13 cellular contexts compared by ENCODE assay signal in the genomic region with DNA sequence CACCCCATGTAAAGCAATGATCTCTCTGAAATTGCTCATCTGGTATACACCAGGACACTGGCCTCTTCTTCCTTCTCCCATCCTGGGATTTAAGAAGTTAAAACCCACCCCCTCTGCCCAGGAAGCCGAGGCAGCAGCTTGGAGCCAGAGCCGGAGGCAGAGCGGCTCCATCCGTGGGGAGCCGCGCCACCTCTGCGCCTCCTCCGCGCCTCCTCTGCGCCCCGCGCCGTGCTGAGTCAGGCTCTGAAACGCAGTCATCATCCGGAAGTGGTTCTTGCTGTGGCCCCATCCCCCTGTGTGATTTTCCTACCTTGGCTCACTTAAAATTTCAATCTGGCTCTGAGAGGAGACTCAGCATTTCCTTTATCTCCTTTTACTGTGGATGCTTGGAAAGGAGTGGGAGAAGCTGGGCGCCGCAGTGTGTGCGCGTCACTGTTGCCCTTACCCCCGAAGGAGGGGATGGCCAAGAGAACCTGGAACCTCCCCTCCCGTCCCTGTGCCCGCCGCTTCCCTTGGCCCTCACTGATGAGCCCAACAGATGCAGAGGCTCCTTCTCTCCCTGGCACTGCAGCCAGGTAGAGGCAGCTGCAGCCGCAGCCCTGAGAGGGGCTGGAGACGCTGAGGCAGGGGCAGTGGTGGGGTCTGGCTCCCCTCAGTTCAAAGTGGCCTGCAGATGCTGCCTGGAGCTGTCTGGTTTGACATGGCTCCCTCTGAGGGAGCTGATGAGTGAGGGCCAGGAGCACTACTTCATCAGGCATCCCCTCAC. TPM values are rescaled to one million over a fixed set of nuclear protein-coding genes. Genes with fewer than 3 reads are reported as not detected.
DNase-seq lines count a peak whose midpoint lies in the region; ATAC-seq, FAIRE-seq and TF ChIP-seq lines count a peak whose summit lies in the region.
"Had no signal": no experiment of that assay in that cellular context is flagged by ENCODE, and none has a peak within 500 bp of the region (broad histone marks: within the 10 kb centered on the region; RNA-seq: fewer than 3 reads in every experiment).

No MANE protein-coding gene starts in this region.

- POLR2A ChIA-PET in HepG2 (lab: Yijun Ruan, JAX): no interaction called here

- no peak for TF ChIP-seq POLR2A in HepG2 (IDR thresholded peaks at IDR 0.05; ENCODE audit: insufficient read depth in 1 of 2, low read depth in 2 of 2, low read length in 2 of 2)

- FAIRE-seq in HepG2 (lab: Jason Lieb, UNC): no peak

- no peaks in the 10 kb centered on the region for H3K9me3 ChIP-seq in right cardiac atrium (ENCODE audit: control insufficient read depth, low read length)
- H3K9me3 ChIP-seq in HepG2 (ENCODE audit: low read length): no peaks in the 10 kb centered on the region
- H3K9me3 ChIP-seq: tibial nerve had no signal

- H3K4me1 Mint-ChIP-seq in activated T-cell treated with anti-CD3 and anti-CD28 coated beads, Interleukin-2, amount 50 U/mL, for 72 hours (ENCODE audit: low read depth): peaks cover 20% of the 10 kb centered on the region

- H3K9me3 Mint-ChIP-seq in activated T-cell treated with anti-CD3 and anti-CD28 coated beads, Interleukin-2, amount 50 U/mL, for 72 hours: no peaks in the 10 kb centered on the region

- peak overlapping the region; percentile 40 for H3K27ac ChIP-seq in right cardiac atrium (ENCODE audit: low read length)
- peak overlapping the region; percentile 90 for H3K27ac ChIP-seq in temporal lobe (ENCODE audit: low read depth, low read length)
- no peak overlapping the region for H3K27ac ChIP-seq in HepG2 (ENCODE audit: extremely low read length, insufficient read depth, low read length)
- H3K27ac ChIP-seq: brain microvascular endothelial cell, tibial nerve had no signal

- intact Hi-C loops in right cardiac atrium (cut with DNase I): no loop called here
- intact Hi-C loops in HepG2 (cut with micrococcal nuclease; ENCODE audit: unreplicated experiment): no loop called here

- H3K36me3 Mint-ChIP-seq in activated T-cell treated with anti-CD3 and anti-CD28 coated beads, Interleukin-2, amount 50 U/mL, for 72 hours (ENCODE audit: insufficient read depth in 2 of 2): no peaks in the 10 kb centered on the region

- H3K4me2 ChIP-seq in HepG2 (ENCODE audit: low read depth, low read length): no peak overlapping the region

- no peak overlapping the region for H3K9ac ChIP-seq in HepG2 (ENCODE audit: insufficient read depth, low read depth, low read length)

- 48% methylated on average over 25 of the region's 25 CpGs for WGBS in right cardiac atrium
- WGBS in HepG2 (ENCODE audit: low lambda C conversion rate): 87% methylated on average over 24 of the region's 25 CpGs

- H4K20me1 ChIP-seq in HepG2 (ENCODE audit: insufficient read depth, low read length): no peaks in the 10 kb centered on the region

- no peak for TF ChIP-seq CTCF in HepG2 (CRISPR knock-in tag; IDR thresholded peaks at IDR 0.05)

- peak overlapping the region in 1 of 2 donors; percentile 59 for H3K4me3 Mint-ChIP-seq in activated T-cell treated with anti-CD3 and anti-CD28 coated beads, Interleukin-2, amount 50 U/mL, for 72 hours

- CTCF ChIA-PET in HepG2 (lab: Yijun Ruan, JAX; ENCODE audit: low intra/inter-chr PET ratio, low total read pairs): no interaction called here

- peak; percentile 39 to 91 for ATAC-seq in activated T-cell treated with anti-CD3 and anti-CD28 coated beads, Interleukin-2, amount 50 U/mL, for 72 hours (replicated peaks in 1 of 2)
- ATAC-seq in right cardiac atrium: peak in 1 of 2 donors; percentile 6
- no peak for ATAC-seq in HepG2

- in situ Hi-C loops in HepG2 (cut with HindIII; ENCODE audit: extremely low pct_ligation_motif_present, low pct_unique_long_range_greater_than_20kb): no loop called here

- H3K36me3 ChIP-seq in HepG2 (replicated peaks in 1 of 2; ENCODE audit: control insufficient read depth in 1 of 2, insufficient read depth in 2 of 2, low read length in 2 of 2): no peaks in the 10 kb centered on the region
- H3K36me3 ChIP-seq: brain microvascular endothelial cell, tibial nerve had no signal

- no peaks in the 10 kb centered on the region for H3K79me2 ChIP-seq in HepG2 (ENCODE audit: insufficient read depth, low read length)

- BruUV-seq in HepG2 (replicated peaks; lab: Mats Ljungman, UMichigan): no TSS peak

- no peak overlapping the region for H2AFZ ChIP-seq in HepG2 (ENCODE audit: low read length)

- H3K4me1 ChIP-seq in right cardiac atrium (ENCODE audit: control insufficient read depth, insufficient read depth, low read length): no peaks in the 10 kb centered on the region
- H3K4me1 ChIP-seq in HepG2 (ENCODE audit: insufficient read depth, low read length): peaks cover 43% of the 10 kb centered on the region
- H3K4me1 ChIP-seq: tibial nerve had no signal

- H3K4me3 ChIP-seq in right cardiac atrium (ENCODE audit: low read length) (no peak overlapping the region), HepG2 (replicated peaks in 1 of 3; ENCODE audit: insufficient read depth in 1 of 3, low read depth in 2 of 3, low read length in 3 of 3) (no peak overlapping the region)
- H3K4me3 ChIP-seq: tibial nerve had no signal

- TF ChIP-seq RAD21 in HepG2 (CRISPR knock-in tag; IDR thresholded peaks at IDR 0.05): no peak

- H3K27ac Mint-ChIP-seq in activated T-cell treated with anti-CD3 and anti-CD28 coated beads, Interleukin-2, amount 50 U/mL, for 72 hours: no peak overlapping the region

- peak; percentile 34 for DNase-seq in activated effector memory CD4-positive, alpha-beta T cell treated with anti-CD3 and anti-CD28 coated beads, Interleukin-2, amount 50 U/mL, for 16 hours
- no peak for DNase-seq in activated effector memory CD4-positive, alpha-beta T cell treated with Interleukin-2 at 50 U/mL for 16 hours
- DNase-seq in activated T-cell treated with anti-CD3 and anti-CD28 coated beads, Interleukin-2, amount 50 U/mL, for 72 hours: peak in 1 of 2 donors; percentile 54
- DNase-seq in right cardiac atrium (peak in 2 of 3 donors; percentile 25 to 42), UCSD-AML1 (lab: John Stamatoyannopoulos, UW; ENCODE audit: unreplicated experiment) (no peak), HepG2 (ENCODE audit: low spot score) (no peak), NCI-H1930 (lab: John Stamatoyannopoulos, UW) (no peak)
- DNase-seq: ACHN, brain microvascular endothelial cell, DND-41, NCI-H2107 had no signal

- H3K27me3 ChIP-seq in right cardiac atrium (ENCODE audit: control insufficient read depth, insufficient read depth): no peaks in the 10 kb centered on the region
- peaks cover 0 to 4% of the 10 kb centered on the region in 2 experiments; a peak in 1 of 5 replicates for H3K27me3 ChIP-seq in HepG2 (ENCODE audit: control insufficient read depth in 1 of 2, insufficient read depth in 2 of 2, low read length in 2 of 2)
- H3K27me3 ChIP-seq: tibial nerve had no signal

- TF ChIP-seq EP300 in HepG2 (IDR thresholded peaks at IDR 0.05; ENCODE audit: low read depth in 2 of 2, low read length in 2 of 2) (no peak), HepG2 (CRISPR knock-in tag; IDR thresholded peaks at IDR 0.05; ENCODE audit: borderline replicate concordance) (no peak)

- H3K27me3 Mint-ChIP-seq in activated T-cell treated with anti-CD3 and anti-CD28 coated beads, Interleukin-2, amount 50 U/mL, for 72 hours (ENCODE audit: low read depth): no peaks in the 10 kb centered on the region

RNA-seq across cellular contexts. Expression of gene NPHP4, which starts 15.3 kb away (rescaled TPM):
- 10 to 100 TPM; 12.3 to 14.5 TPM for total RNA-seq in activated T-cell treated with anti-CD3 and anti-CD28 coated beads, Interleukin-2, amount 50 U/mL, for 72 hours
- 1 to 10 TPM; 4.8 to 6.0 (median 5.4) TPM for total RNA-seq in right cardiac atrium
- polyA plus RNA-seq in right cardiac atrium: 2.8 TPM
- total RNA-seq in temporal lobe: 6.9 TPM
- 5.7 and 6.8 TPM in 2 replicates for total RNA-seq in HepG2 (2016; rRNA removed; fragmentation: Illumina TruSeq; extraction: Trizol)
- total RNA-seq in HepG2 (2016; cell fraction: cytosol; rRNA removed; fragmentation: Illumina TruSeq; extraction: Trizol; ENCODE audit: low read depth): 14.2 and 15.4 TPM in 2 replicates
- 4.1 and 7.4 TPM in 2 replicates for total RNA-seq in HepG2 (2016; cell fraction: insoluble cytoplasmic fraction; rRNA removed; fragmentation: Illumina TruSeq; extraction: Trizol)
- total RNA-seq in HepG2 (2016; cell fraction: membrane; rRNA removed; fragmentation: Illumina TruSeq; extraction: Trizol): 8.5 and 9.7 TPM in 2 replicates
- total RNA-seq in HepG2 (2016; cell fraction: nucleus; rRNA removed; fragmentation: Illumina TruSeq; extraction: Trizol): 10.3 and 12.7 TPM in 2 replicates
- 4.4 and 4.8 TPM in 2 replicates for polyA plus RNA-seq in HepG2 (2011; rRNA removed)
- polyA plus RNA-seq in HepG2 (2011; cell fraction: cytosol; rRNA removed): 1.9 and 3.0 TPM in 2 replicates
- polyA plus RNA-seq in HepG2 (2011; cell fraction: nucleus; rRNA removed): 40.2 and 52.1 TPM in 2 replicates
- polyA plus RNA-seq in HepG2 (2012): 4.8 and 5.9 TPM in 2 replicates
- 0.46 and 0.69 TPM in 2 replicates for polyA plus RNA-seq in HepG2 (2016; cell fraction: cytosol; fragmentation: Illumina TruSeq; extraction: Trizol; ENCODE audit: low read depth)
- 4.0 and 5.3 TPM in 2 replicates for polyA plus RNA-seq in HepG2 (2016; cell fraction: insoluble cytoplasmic fraction; fragmentation: Illumina TruSeq; extraction: Trizol; ENCODE audit: low read depth)
- 1.4 and 1.6 TPM in 2 replicates for polyA plus RNA-seq in HepG2 (2016; cell fraction: membrane; fragmentation: Illumina TruSeq; extraction: Trizol; ENCODE audit: low read depth)
- polyA plus RNA-seq in HepG2 (2016; cell fraction: nucleus; fragmentation: Illumina TruSeq; extraction: Trizol; ENCODE audit: insufficient read depth, low read depth): 30.1 and 30.8 TPM in 2 replicates
- polyA minus RNA-seq in HepG2 (2011; rRNA and poly(A)+ RNA removed; ENCODE audit: low replicate concordance): 13.1 TPM in 2 replicates
- 4.6 and 4.9 TPM in 2 replicates for polyA minus RNA-seq in HepG2 (2011; cell fraction: cytosol; rRNA and poly(A)+ RNA removed)
- 14.7 and 15.8 TPM in 2 replicates for polyA minus RNA-seq in HepG2 (2011; cell fraction: nucleus; rRNA and poly(A)+ RNA removed)

RNA-seq across cellular contexts. Expression of gene KCNAB2, which starts 38.2 kb away (rescaled TPM):
- 100 to 1,000 TPM; 210 to 232 TPM for total RNA-seq in activated T-cell treated with anti-CD3 and anti-CD28 coated beads, Interleukin-2, amount 50 U/mL, for 72 hours
- 10 to 100 TPM; 15.4 to 25.6 (median 19.0) TPM for total RNA-seq in right cardiac atrium
- polyA plus RNA-seq in right cardiac atrium: 12.6 TPM
- total RNA-seq in temporal lobe: 9.1 TPM
- total RNA-seq in HepG2 (2016; rRNA removed; fragmentation: Illumina TruSeq; extraction: Trizol): 6.2 and 6.9 TPM in 2 replicates
- 2.4 and 4.5 TPM in 2 replicates for total RNA-seq in HepG2 (2016; cell fraction: cytosol; rRNA removed; fragmentation: Illumina TruSeq; extraction: Trizol; ENCODE audit: low read depth)
- 5.5 and 6.9 TPM in 2 replicates for total RNA-seq in HepG2 (2016; cell fraction: insoluble cytoplasmic fraction; rRNA removed; fragmentation: Illumina TruSeq; extraction: Trizol)
- 5.4 and 6.7 TPM in 2 replicates for total RNA-seq in HepG2 (2016; cell fraction: membrane; rRNA removed; fragmentation: Illumina TruSeq; extraction: Trizol)
- 4.9 and 5.4 TPM in 2 replicates for total RNA-seq in HepG2 (2016; cell fraction: nucleus; rRNA removed; fragmentation: Illumina TruSeq; extraction: Trizol)
- 8.8 and 11.7 TPM in 2 replicates for polyA plus RNA-seq in HepG2 (2011; rRNA removed)
- 6.5 and 7.2 TPM in 2 replicates for polyA plus RNA-seq in HepG2 (2011; cell fraction: cytosol; rRNA removed)
- 30.5 and 35.5 TPM in 2 replicates for polyA plus RNA-seq in HepG2 (2011; cell fraction: nucleus; rRNA removed)
- 6.4 and 8.3 TPM in 2 replicates for polyA plus RNA-seq in HepG2 (2012)
- polyA plus RNA-seq in HepG2 (2016; cell fraction: cytosol; fragmentation: Illumina TruSeq; extraction: Trizol; ENCODE audit: low read depth): 3.7 and 4.2 TPM in 2 replicates
- 5.7 and 8.4 TPM in 2 replicates for polyA plus RNA-seq in HepG2 (2016; cell fraction: insoluble cytoplasmic fraction; fragmentation: Illumina TruSeq; extraction: Trizol; ENCODE audit: low read depth)
- polyA plus RNA-seq in HepG2 (2016; cell fraction: membrane; fragmentation: Illumina TruSeq; extraction: Trizol; ENCODE audit: low read depth): 4.3 and 4.4 TPM in 2 replicates
- 13.3 and 15.1 TPM in 2 replicates for polyA plus RNA-seq in HepG2 (2016; cell fraction: nucleus; fragmentation: Illumina TruSeq; extraction: Trizol; ENCODE audit: insufficient read depth, low read depth)
- polyA minus RNA-seq in HepG2 (2011; rRNA and poly(A)+ RNA removed; ENCODE audit: low replicate concordance): 7.0 and 40.0 TPM in 2 replicates
- polyA minus RNA-seq in HepG2 (2011; cell fraction: cytosol; rRNA and poly(A)+ RNA removed): 5.6 and 6.2 TPM in 2 replicates
- polyA minus RNA-seq in HepG2 (2011; cell fraction: nucleus; rRNA and poly(A)+ RNA removed): 8.2 and 11.2 TPM in 2 replicates

Comparison
In these comparisons a context has a peak if more than half of its experiments do, and no peak if none do; other contexts are left out.
1. DNase-seq: peak in activated effector memory CD4-positive, alpha-beta T cell treated with anti-CD3 and anti-CD28 coated beads, Interleukin-2, amount 50 U/mL, for 16 hours (single experiment) and right cardiac atrium (2 of 3); none in activated effector memory CD4-positive, alpha-beta T cell treated with Interleukin-2 at 50 U/mL for 16 hours (single experiment), UCSD-AML1 (single experiment), HepG2 (single experiment) and NCI-H1930 (0 of 2).
2. RNA of gene KCNAB2, which starts 38.2 kb away (total RNA-seq): 210 to 232 TPM in activated T-cell treated with anti-CD3 and anti-CD28 coated beads, Interleukin-2, amount 50 U/mL, for 72 hours; 15.4 to 25.6 TPM in right cardiac atrium, 9.1 TPM in temporal lobe (single experiment) and 2.4 to 6.9 TPM in HepG2; every median in the first group is over 4 times any median in the second.